In the genomic region with DNA sequence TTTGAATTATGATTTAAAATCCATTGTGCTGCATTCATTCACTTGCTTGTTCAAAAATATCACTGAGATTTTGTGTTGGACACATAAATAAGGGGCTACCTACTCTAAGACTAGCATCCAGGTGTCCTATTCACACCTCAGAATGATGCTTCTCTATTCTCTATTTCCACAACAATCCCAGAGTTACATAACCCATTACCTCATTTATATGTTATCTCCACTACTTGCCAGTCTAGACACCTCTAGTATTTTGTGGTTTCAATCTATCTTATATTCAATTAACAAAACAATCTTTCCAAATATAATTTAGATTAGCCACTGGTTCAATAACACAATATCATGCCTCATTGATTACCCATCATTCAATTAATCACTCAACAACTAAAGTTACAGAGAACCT, we compare ENCODE assay signal across 35 cellular contexts.
"Had no signal": no experiment of that assay in that cellular context is flagged by ENCODE, and none has a peak within 500 bp of the region (broad histone marks: within the 10 kb centered on the region; RNA-seq: fewer than 3 reads in every experiment).

No MANE protein-coding gene starts in this region.

- H3K9me3 ChIP-seq: adrenal gland, body of pancreas, breast epithelium had no signal

- H3K4me1 ChIP-seq: adrenal gland, breast epithelium had no signal

- H3K9me3 Mint-ChIP-seq: activated B cell treated with CpG ODN at 0.5 μM for 24 hours; activated CD4-positive, alpha-beta memory T cell treated with anti-CD3 and anti-CD28 coated beads for 36 hours; activated CD4-positive, alpha-beta T cell treated with anti-CD3 and anti-CD28 coated beads, Interleukin-2, amount 10 ng/mL, durations not matched to agents 24 days and 14 days; activated CD8-positive, alpha-beta T cell treated with anti-CD3 and anti-CD28 coated beads for 36 hours; activated naive CD8-positive, alpha-beta T cell treated with anti-CD3 and anti-CD28 coated beads for 36 hours; activated T-cell treated with anti-CD3 and anti-CD28 coated beads, Interleukin-2, amount 50 U/mL, for 4 hours; activated T-helper 1 cell treated with anti-CD3 and anti-CD28 coated beads, Interleukin-12 subunit alpha, Interleukin-12 subunit beta, Interleukin-2, Interleukin-4 antibody, amounts not matched to agents 30 ng/mL and 10 ng/mL and 1 ng/mL, durations not matched to agents 14 hours and 24 hours and 36 hours; activated T-helper 17 cell treated with anti-CD3 and anti-CD28 coated beads, Interleukin-2, amount 50 U/mL, for 72 hours; T-helper 1 cell treated with Interleukin-12 subunit alpha and Interleukin-12 subunit beta and Interleukin-4 antibody, amounts not matched to agents 30 μg/mL and 1 μg/mL, for 36 hours; T-helper 2 cell treated with Interferon-gamma antibody and Interleukin-4, amounts not matched to agents 5 μg/mL and 100 μg/mL, for 36 hours had no signal

- H3K36me3 ChIP-seq: adrenal gland, brain microvascular endothelial cell, breast epithelium had no signal

- H3K27me3 Mint-ChIP-seq: activated CD4-positive, alpha-beta memory T cell treated with anti-CD3 and anti-CD28 coated beads for 36 hours; activated CD4-positive, alpha-beta T cell treated with anti-CD3 and anti-CD28 coated beads, Interleukin-2, amount 10 ng/mL, durations not matched to agents 24 days and 14 days; activated CD8-positive, alpha-beta T cell treated with anti-CD3 and anti-CD28 coated beads for 36 hours; activated naive CD8-positive, alpha-beta T cell treated with anti-CD3 and anti-CD28 coated beads for 36 hours; activated T-helper 17 cell treated with anti-CD3 and anti-CD28 coated beads, Interleukin-2, amount 50 U/mL, for 72 hours had no signal

- H3K27me3 ChIP-seq: adrenal gland, body of pancreas, brain microvascular endothelial cell, breast epithelium had no signal

- H3K4me1 Mint-ChIP-seq: activated B cell treated with CpG ODN at 0.5 μM for 24 hours; activated CD4-positive, alpha-beta T cell treated with anti-CD3 and anti-CD28 coated beads, Interleukin-2, amount 10 ng/mL, durations not matched to agents 24 days and 14 days; activated naive CD8-positive, alpha-beta T cell treated with anti-CD3 and anti-CD28 coated beads for 36 hours; activated T-helper 17 cell treated with anti-CD3 and anti-CD28 coated beads, Interleukin-2, amount 50 U/mL, for 72 hours had no signal

- H3K4me3 Mint-ChIP-seq: activated B cell treated with CpG ODN at 0.5 μM for 24 hours; activated CD4-positive, alpha-beta memory T cell treated with anti-CD3 and anti-CD28 coated beads for 36 hours; activated CD4-positive, alpha-beta T cell treated with anti-CD3 and anti-CD28 coated beads, Interleukin-2, amount 10 ng/mL, durations not matched to agents 24 days and 14 days; activated CD8-positive, alpha-beta T cell treated with anti-CD3 and anti-CD28 coated beads for 36 hours; activated naive CD4-positive, alpha-beta T cell treated with anti-CD3 and anti-CD28 coated beads for 36 hours; activated naive CD8-positive, alpha-beta T cell treated with anti-CD3 and anti-CD28 coated beads for 36 hours; activated T-cell treated with anti-CD3 and anti-CD28 coated beads, Interleukin-2, amount 50 U/mL, for 4 hours; activated T-cell treated with anti-CD3 and anti-CD28 coated beads, Interleukin-2, amount 50 U/mL, for 72 hours; activated T-helper 1 cell treated with anti-CD3 and anti-CD28 coated beads, Interleukin-12 subunit alpha, Interleukin-12 subunit beta, Interleukin-2, Interleukin-4 antibody, amounts not matched to agents 30 ng/mL and 10 ng/mL and 1 ng/mL, durations not matched to agents 14 hours and 24 hours and 36 hours; activated T-helper 17 cell treated with anti-CD3 and anti-CD28 coated beads, Interleukin-2, amount 50 U/mL, for 72 hours; T-helper 1 cell treated with Interleukin-12 subunit alpha and Interleukin-12 subunit beta and Interleukin-4 antibody, amounts not matched to agents 30 μg/mL and 1 μg/mL, for 36 hours; T-helper 2 cell treated with Interferon-gamma antibody and Interleukin-4, amounts not matched to agents 5 μg/mL and 100 μg/mL, for 36 hours had no signal

- ATAC-seq: activated CD8-positive, alpha-beta T cell treated with anti-CD3 and anti-CD28 coated beads for 36 hours; activated naive CD4-positive, alpha-beta T cell treated with anti-CD3 and anti-CD28 coated beads, Interleukin-2, amount 50 U/mL, for 72 hours; activated T-cell treated with anti-CD3 and anti-CD28 coated beads, Interleukin-2, amount 50 U/mL, for 4 hours; activated T-cell treated with anti-CD3 and anti-CD28 coated beads, Interleukin-2, amount 50 U/mL, for 72 hours; activated T-helper 17 cell treated with anti-CD3 and anti-CD28 coated beads, Interleukin-2, amount 50 U/mL, for 72 hours; body of pancreas had no signal

- H3K27ac Mint-ChIP-seq: activated B cell treated with CpG ODN at 0.5 μM for 24 hours; activated CD4-positive, alpha-beta memory T cell treated with anti-CD3 and anti-CD28 coated beads for 36 hours; activated CD4-positive, alpha-beta T cell treated with anti-CD3 and anti-CD28 coated beads, Interleukin-2, amount 10 ng/mL, durations not matched to agents 24 days and 14 days; activated CD8-positive, alpha-beta T cell treated with anti-CD3 and anti-CD28 coated beads for 36 hours; activated naive CD4-positive, alpha-beta T cell treated with anti-CD3 and anti-CD28 coated beads for 36 hours; activated naive CD4-positive, alpha-beta T cell treated with anti-CD3 and anti-CD28 coated beads, Interleukin-2, amount 50 U/mL, for 72 hours; activated naive CD8-positive, alpha-beta T cell treated with anti-CD3 and anti-CD28 coated beads for 36 hours; activated T-cell treated with anti-CD3 and anti-CD28 coated beads, Interleukin-2, amount 50 U/mL, for 72 hours; activated T-helper 1 cell treated with anti-CD3 and anti-CD28 coated beads, Interleukin-12 subunit alpha, Interleukin-12 subunit beta, Interleukin-2, Interleukin-4 antibody, amounts not matched to agents 30 ng/mL and 10 ng/mL and 1 ng/mL, durations not matched to agents 14 hours and 24 hours and 36 hours; activated T-helper 17 cell treated with anti-CD3 and anti-CD28 coated beads, Interleukin-2, amount 50 U/mL, for 72 hours; T-helper 1 cell treated with Interleukin-12 subunit alpha and Interleukin-12 subunit beta and Interleukin-4 antibody, amounts not matched to agents 30 μg/mL and 1 μg/mL, for 36 hours; T-helper 2 cell treated with Interferon-gamma antibody and Interleukin-4, amounts not matched to agents 5 μg/mL and 100 μg/mL, for 36 hours had no signal

- H3K36me3 Mint-ChIP-seq: activated CD4-positive, alpha-beta memory T cell treated with anti-CD3 and anti-CD28 coated beads for 36 hours; activated naive CD4-positive, alpha-beta T cell treated with anti-CD3 and anti-CD28 coated beads, Interleukin-2, amount 50 U/mL, for 72 hours; activated naive CD8-positive, alpha-beta T cell treated with anti-CD3 and anti-CD28 coated beads for 36 hours had no signal

- H3K27ac ChIP-seq: adrenal gland, body of pancreas, brain microvascular endothelial cell, breast epithelium, VCaP had no signal

- H3K4me3 ChIP-seq: adrenal gland, body of pancreas, breast epithelium had no signal

- DNase-seq: activated B cell treated with CpG ODN at 0.5 μM for 24 hours; activated CD4-positive, alpha-beta memory T cell treated with anti-CD3 and anti-CD28 coated beads for 36 hours; activated CD4-positive, alpha-beta T cell treated with anti-CD3 and anti-CD28 coated beads for 4 hours; activated CD4-positive, alpha-beta T cell treated with anti-CD3 and anti-CD28 coated beads, Interleukin-2, amount 10 ng/mL, durations not matched to agents 24 days and 14 days; activated CD4-positive, alpha-beta T cell treated with anti-CD3 and anti-CD28 coated beads, Interleukin-2, amount 50 U/mL, for 1 hour; activated CD4-positive, alpha-beta T cell treated with anti-CD3 and anti-CD28 coated beads, Interleukin-2, amount 50 U/mL, for 4 hours; activated CD4-positive, CD25-positive, alpha-beta regulatory T cell treated with anti-CD3 and anti-CD28 coated beads, Interleukin-2, amount 50 U/mL, for 72 hours; activated CD8-positive, alpha-beta memory T cell treated with anti-CD3 and anti-CD28 coated beads, Interleukin-2, amount 50 U/mL, for 4 hours; activated CD8-positive, alpha-beta T cell treated with anti-CD3 and anti-CD28 coated beads for 36 hours; activated effector memory CD4-positive, alpha-beta T cell treated with anti-CD3 and anti-CD28 coated beads, Interleukin-2, amount 50 U/mL, for 16 hours; activated gamma-delta T cell treated with Interleukin-2 at 50 U/mL for 16 hours; activated naive CD4-positive, alpha-beta T cell; activated naive CD4-positive, alpha-beta T cell treated with anti-CD3 and anti-CD28 coated beads for 36 hours; activated naive CD4-positive, alpha-beta T cell treated with anti-CD3 and anti-CD28 coated beads, Interleukin-2, amount 50 U/mL, for 16 hours; activated naive CD8-positive, alpha-beta T cell treated with anti-CD3 and anti-CD28 coated beads for 36 hours; activated T-cell treated with anti-CD3 and anti-CD28 coated beads for 4 hours; activated T-cell treated with anti-CD3 and anti-CD28 coated beads, Interleukin-2, amount 50 U/mL, for 1 hour; activated T-cell treated with anti-CD3 and anti-CD28 coated beads, Interleukin-2, amount 50 U/mL, for 4 hours; activated T-cell treated with anti-CD3 and anti-CD28 coated beads, Interleukin-2, amount 50 U/mL, for 72 hours; adrenal gland; amniotic stem cell; aorta; body of pancreas; brain microvascular endothelial cell; central memory CD4-positive, alpha-beta T cell; T-helper 1 cell; T-helper 2 cell; T-helper 9 cell had no signal
